ENCODE assay signal across 1 cellular context in genomic region chr5:115372121-115372520, GRCh38.
A peak's percentile ranks its signal among the peaks of the same experiment; 100 is the strongest.
TF ChIP-seq lines count a peak whose summit lies in the region.

No MANE protein-coding gene starts in this region.

TF ChIP-seq in HEK293, 187 proteins besides CTCF, POLR2A, EP300 and RAD21 (continued from another document):
- TF ChIP-seq PRDM6 (tag by site-specific recombination; IDR thresholded peaks at IDR 0.05): peak; percentile 16; the same call in 1 of the 2 replicates
- TF ChIP-seq KLF16 (tag by site-specific recombination; IDR thresholded peaks at IDR 0.05): no peak
